In genomic region chr22:40462195-40462988, GRCh38 we compare ENCODE assay signal across 8 cellular contexts.
DNase-seq lines count a peak whose midpoint lies in the region; ATAC-seq lines count a peak whose summit lies in the region.

No MANE protein-coding gene starts in this region.

- peaks cover 65% of the 10 kb centered on the region for H3K79me2 ChIP-seq in Karpas-422 (ENCODE audit: low read length)

- peak overlapping the region; percentile 96 for H3K27ac Mint-ChIP-seq in activated naive CD4-positive, alpha-beta T cell treated with anti-CD3 and anti-CD28 coated beads, Interleukin-2, amount 50 U/mL, for 24 hours

- H3K36me3 Mint-ChIP-seq in activated naive CD4-positive, alpha-beta T cell treated with anti-CD3 and anti-CD28 coated beads, Interleukin-2, amount 50 U/mL, for 24 hours: peaks cover 5% of the 10 kb centered on the region

- peaks cover 94% of the 10 kb centered on the region for H3K4me1 Mint-ChIP-seq in activated naive CD4-positive, alpha-beta T cell treated with anti-CD3 and anti-CD28 coated beads, Interleukin-2, amount 50 U/mL, for 24 hours

- DNase-seq in Karpas-422 (peak; percentile 67), ecto neural progenitor cell (ENCODE audit: low spot score) (no peak), NCI-H748 (lab: John Stamatoyannopoulos, UW; ENCODE audit: unreplicated experiment) (no peak)

- H3K4me3 ChIP-seq in BLaER1: peak overlapping the region; percentile 70
- peak overlapping the region; percentile 74 for H3K4me3 ChIP-seq in Karpas-422 (ENCODE audit: low read length)
- peak overlapping the region; percentile 32 to 60 for H3K4me3 ChIP-seq in muscle layer of duodenum (ENCODE audit: low read depth in 1 of 2, low read length in 2 of 2)

- no peaks in the 10 kb centered on the region for H3K27me3 Mint-ChIP-seq in activated naive CD4-positive, alpha-beta T cell treated with anti-CD3 and anti-CD28 coated beads, Interleukin-2, amount 50 U/mL, for 24 hours

- peak overlapping the region; percentile 90 for H3K4me2 ChIP-seq in BLaER1
- H3K4me2 ChIP-seq in Karpas-422 (ENCODE audit: low read depth, low read length, poor library complexity, severe bottlenecking): peak overlapping the region; percentile 77

- H3K9ac ChIP-seq in BLaER1 (peak overlapping the region; percentile 76), Karpas-422 (ENCODE audit: low read length) (peak overlapping the region; percentile 78)

- H3K9me3 ChIP-seq in BLaER1 (no peaks in the 10 kb centered on the region), Karpas-422 (ENCODE audit: low read length) (no peaks in the 10 kb centered on the region), muscle layer of duodenum (ENCODE audit: control insufficient read depth in 1 of 2, low read length in 2 of 2) (no peaks in the 10 kb centered on the region)

- no peaks in the 10 kb centered on the region for H3K9me2 ChIP-seq in Karpas-422 (replicated peaks; ENCODE audit: insufficient read depth, low read length)

- ATAC-seq in GM21723 (IDR thresholded peaks at IDR 0.05; ENCODE audit: unreplicated experiment) (no peak), HG03378 (IDR thresholded peaks at IDR 0.05; ENCODE audit: unreplicated experiment) (no peak)

- H3K27me3 ChIP-seq in BLaER1 (no peaks in the 10 kb centered on the region), Karpas-422 (ENCODE audit: low read length) (no peaks in the 10 kb centered on the region), muscle layer of duodenum (ENCODE audit: low read depth, low read length) (no peaks in the 10 kb centered on the region)

- peak overlapping the region; percentile 91 for H3K4me3 Mint-ChIP-seq in activated naive CD4-positive, alpha-beta T cell treated with anti-CD3 and anti-CD28 coated beads, Interleukin-2, amount 50 U/mL, for 24 hours

- peaks cover 25% of the 10 kb centered on the region for H3K36me3 ChIP-seq in BLaER1
- peaks cover 18% of the 10 kb centered on the region; the same call in 1 of the 2 replicates for H3K36me3 ChIP-seq in Karpas-422 (ENCODE audit: insufficient read depth, low read length)
- H3K36me3 ChIP-seq in muscle layer of duodenum (ENCODE audit: control insufficient read depth in 1 of 2, insufficient read depth in 2 of 2, low read length in 2 of 2): peaks cover 0 to 4% of the 10 kb centered on the region in 2 donors

- H3K4me1 ChIP-seq in BLaER1: peaks cover 28% of the 10 kb centered on the region
- peaks cover 40% of the 10 kb centered on the region for H3K4me1 ChIP-seq in Karpas-422 (ENCODE audit: low read length)
- no peaks in the 10 kb centered on the region for H3K4me1 ChIP-seq in muscle layer of duodenum (ENCODE audit: control insufficient read depth in 1 of 2, insufficient read depth in 2 of 2, low read length in 2 of 2)

- H2AFZ ChIP-seq in Karpas-422 (ENCODE audit: low read length): no peak overlapping the region

- no peaks in the 10 kb centered on the region for H3K9me3 Mint-ChIP-seq in activated naive CD4-positive, alpha-beta T cell treated with anti-CD3 and anti-CD28 coated beads, Interleukin-2, amount 50 U/mL, for 24 hours

- H3K27ac ChIP-seq in BLaER1: peak overlapping the region; percentile 79
- peak overlapping the region; percentile 92 for H3K27ac ChIP-seq in Karpas-422 (ENCODE audit: low read length)
- peak overlapping the region; percentile 43 for H3K27ac ChIP-seq in muscle layer of duodenum (ENCODE audit: low read length)

- H4K20me1 ChIP-seq in BLaER1 (peaks cover 18% of the 10 kb centered on the region; the same call in 1 of the 2 replicates), Karpas-422 (ENCODE audit: insufficient read depth, low read depth, low read length) (no peaks in the 10 kb centered on the region)
